ENCODE assay signal across 8 cellular contexts in the genomic region with DNA sequence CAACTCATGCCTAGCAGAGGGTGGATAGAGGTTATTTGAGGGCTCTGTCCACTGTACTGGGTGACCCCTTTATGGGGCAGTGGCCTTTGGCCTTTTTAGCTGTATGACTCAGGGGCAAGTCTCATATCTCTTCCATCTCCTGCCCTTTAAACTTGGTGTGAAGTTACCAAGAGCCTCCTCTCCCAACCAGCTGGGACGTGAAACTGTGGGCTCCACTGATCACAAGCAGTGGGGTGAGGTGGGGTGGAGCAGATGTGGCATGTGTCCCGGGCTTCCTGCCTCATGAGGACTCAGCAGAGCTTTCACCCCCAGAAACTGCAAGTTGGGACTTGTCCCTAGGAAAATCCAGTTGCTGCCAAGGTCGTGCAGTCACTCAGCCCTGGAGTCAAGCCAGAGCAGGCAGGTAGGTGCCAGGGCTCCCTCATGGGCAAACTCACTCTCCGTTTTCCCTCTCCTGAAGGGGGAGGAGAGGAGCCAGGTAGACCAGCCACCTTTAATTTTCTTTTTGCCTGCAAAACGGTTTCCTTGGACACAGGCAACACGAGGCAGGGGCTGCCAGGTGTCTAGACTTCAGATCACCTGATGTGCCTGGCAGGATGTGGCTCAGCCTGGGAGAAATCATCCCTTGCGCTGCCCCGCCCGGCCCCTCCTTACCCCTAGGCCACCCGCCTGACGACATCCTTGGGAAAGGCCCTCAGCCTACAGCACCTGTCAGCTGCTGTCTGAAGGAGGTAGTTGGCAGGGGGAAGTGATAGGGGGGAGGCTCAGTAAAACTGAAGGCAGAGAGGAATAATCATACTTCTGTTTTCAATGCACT. TPM values are rescaled to one million over a fixed set of nuclear protein-coding genes. Genes with fewer than 3 reads are reported as not detected.
A peak's percentile ranks its signal among the peaks of the same experiment; 100 is the strongest.
DNase-seq lines count a peak whose midpoint lies in the region; ATAC-seq and TF ChIP-seq lines count a peak whose summit lies in the region.

No MANE protein-coding gene starts in this region.

- peaks cover 46% of the 10 kb centered on the region for H3K4me1 Mint-ChIP-seq in activated T-cell treated with anti-CD3 and anti-CD28 coated beads, Interleukin-2, amount 50 U/mL, for 24 hours (ENCODE audit: low read depth)

- 53% methylated on average over 9 of the region's 11 CpGs for WGBS in esophagus muscularis mucosa

- ATAC-seq in HG02973 (IDR thresholded peaks at IDR 0.05; ENCODE audit: unreplicated experiment) (peak; percentile 28), left ventricle myocardium superior (no peak), GM18867 (IDR thresholded peaks at IDR 0.05; ENCODE audit: unreplicated experiment) (no peak)

- H3K27me3 ChIP-seq in esophagus muscularis mucosa, result peaks cover 0 to 3% (median 0%) of the 10 kb centered on the region in 4 donors

- no peaks in the 10 kb centered on the region for H3K9me3 ChIP-seq in esophagus muscularis mucosa

- H3K4me3 Mint-ChIP-seq in activated T-cell treated with anti-CD3 and anti-CD28 coated beads, Interleukin-2, amount 50 U/mL, for 24 hours, result peak overlapping the region; percentile 39

- H3K4me1 ChIP-seq in esophagus muscularis mucosa, result peaks cover 39 to 65% (median 54%) of the 10 kb centered on the region in 4 donors

- DNase-seq in DMS 273 treated with DMSO at 0.1 percent for 48 hours (lab: John Stamatoyannopoulos, UW), result peak; percentile 53
- peak; percentile 70 for DNase-seq in NCI-H748 treated with DMSO at 0.1 percent for 48 hours (lab: John Stamatoyannopoulos, UW)
- DNase-seq in activated T-cell treated with anti-CD3 and anti-CD28 coated beads, Interleukin-2, amount 50 U/mL, for 24 hours, result peak; percentile 68
- peak; percentile 74 for DNase-seq in left ventricle myocardium superior
- DNase-seq in stimulated activated CD4-positive, alpha-beta T cell treated with anti-CD3 and anti-CD28 coated beads, Interleukin-2, amount 100 ng/mL, for 24 hours, result peak; percentile 65 to 69
- no peak for DNase-seq in esophagus muscularis mucosa (ENCODE audit: extremely low spot score)

- peaks cover 62% of the 10 kb centered on the region for H3K36me3 Mint-ChIP-seq in activated T-cell treated with anti-CD3 and anti-CD28 coated beads, Interleukin-2, amount 50 U/mL, for 24 hours (ENCODE audit: low read depth)

- peaks cover 9% of the 10 kb centered on the region for H3K27me3 Mint-ChIP-seq in activated T-cell treated with anti-CD3 and anti-CD28 coated beads, Interleukin-2, amount 50 U/mL, for 24 hours

- H3K27ac Mint-ChIP-seq in activated T-cell treated with anti-CD3 and anti-CD28 coated beads, Interleukin-2, amount 50 U/mL, for 24 hours, result peak overlapping the region; percentile 70

- TF ChIP-seq CTCF in esophagus muscularis mucosa (IDR thresholded peaks at IDR 0.05), result no peak

- no peaks in the 10 kb centered on the region for H3K9me3 Mint-ChIP-seq in activated T-cell treated with anti-CD3 and anti-CD28 coated beads, Interleukin-2, amount 50 U/mL, for 24 hours

- no peak for TF ChIP-seq EP300 in esophagus muscularis mucosa (IDR thresholded peaks at IDR 0.05)

- peak overlapping the region in 2 of 4 donors; percentile 9 to 16 for H3K27ac ChIP-seq in esophagus muscularis mucosa (replicated peaks in 1 of 4)

- peak overlapping the region in 1 of 4 donors; percentile 9 for H3K4me3 ChIP-seq in esophagus muscularis mucosa

- H3K36me3 ChIP-seq in esophagus muscularis mucosa, result peaks cover 37 to 52% (median 51%) of the 10 kb centered on the region in 4 donors

- intact Hi-C loops in left ventricle myocardium superior (cut with micrococcal nuclease) (no loop called here), esophagus muscularis mucosa (cut with DNase I) (loop anchor here (5.0 kb wide), 1 partner anchor 260 kb away; no protein-coding TSS in a partner anchor)

- TF ChIP-seq POLR2A in esophagus muscularis mucosa (IDR thresholded peaks at IDR 0.05; ENCODE audit: low read depth), result no peak

RNA-seq across cellular contexts. Expression of a gene that starts 4.0 kb away (rescaled TPM):
- 40.0 TPM for total RNA-seq in left ventricle myocardium superior
- total RNA-seq in esophagus muscularis mucosa, result 100 to 1,000 TPM in 2 of 4 donors, 10 to 100 TPM in 2; 47.3 to 613 (median 93.3) TPM

RNA-seq across cellular contexts. Expression of a gene that starts 15.1 kb away (rescaled TPM):
- total RNA-seq in left ventricle myocardium superior (0.07 TPM), esophagus muscularis mucosa (1 to 10 TPM in 2 of 4 donors, under 1 TPM in 2; 0.19 to 1.5 (median 0.94) TPM)
